ENCODE assay signal across 8 cellular contexts in the genomic region with DNA sequence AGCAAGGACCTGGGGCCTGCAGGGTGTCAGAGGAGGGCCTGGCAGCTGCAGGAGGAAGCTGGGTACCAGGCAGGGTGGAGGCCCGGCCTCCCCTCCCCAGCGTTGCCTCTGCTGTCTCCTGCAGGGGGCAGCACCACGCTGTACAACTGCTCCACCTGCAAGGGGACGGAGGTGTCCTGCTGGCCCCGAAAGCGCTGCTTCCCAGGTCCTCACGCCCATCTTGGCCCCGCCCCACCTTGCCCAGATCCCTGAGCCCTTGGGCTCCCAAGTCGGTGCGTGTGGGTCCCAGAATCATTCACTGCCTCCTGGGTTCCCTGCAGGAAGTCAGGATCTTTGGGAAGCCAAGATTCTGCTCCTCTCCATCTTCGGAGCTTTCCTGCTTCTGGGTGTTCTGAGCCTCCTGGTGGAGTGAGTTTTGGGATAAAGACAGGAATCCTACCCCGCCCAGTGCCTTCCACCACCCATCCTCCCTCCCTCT. TPM values are rescaled to one million over a fixed set of nuclear protein-coding genes. Genes with fewer than 3 reads are reported as not detected.
A peak's percentile ranks its signal among the peaks of the same experiment; 100 is the strongest.
DNase-seq lines count a peak whose midpoint lies in the region; ATAC-seq, FAIRE-seq and TF ChIP-seq lines count a peak whose summit lies in the region.

No MANE protein-coding gene starts in this region.

- peak; percentile 93 for DNase-seq in ELF-1 (ENCODE audit: low read depth, low spot score)
- DNase-seq in Kasumi-1 (lab: John Stamatoyannopoulos, UW) = peak; percentile 18 to 40
- peak; percentile 75 for DNase-seq in SW480 (ENCODE audit: low spot score)
- peak; percentile 87 for DNase-seq in activated naive CD8-positive, alpha-beta T cell treated with anti-CD3 and anti-CD28 coated beads for 36 hours
- peak; percentile 82 for DNase-seq in left cardiac atrium
- DNase-seq in progenitor cell of endocrine pancreas (ENCODE audit: low spot score, unreplicated experiment) = peak; percentile 75
- DNase-seq in urothelium cell line (ENCODE audit: low spot score) = peak; percentile 67

- peaks cover 27% of the 10 kb centered on the region for H3K4me1 Mint-ChIP-seq in activated naive CD8-positive, alpha-beta T cell treated with anti-CD3 and anti-CD28 coated beads for 36 hours
- peaks cover 14% of the 10 kb centered on the region for H3K4me1 Mint-ChIP-seq in progenitor cell of endocrine pancreas (ENCODE audit: low read depth)

- peaks cover 7% of the 10 kb centered on the region for H3K36me3 Mint-ChIP-seq in activated naive CD8-positive, alpha-beta T cell treated with anti-CD3 and anti-CD28 coated beads for 36 hours
- H3K36me3 Mint-ChIP-seq in progenitor cell of endocrine pancreas (ENCODE audit: insufficient read depth) = no peaks in the 10 kb centered on the region

- H3K27me3 Mint-ChIP-seq in activated naive CD8-positive, alpha-beta T cell treated with anti-CD3 and anti-CD28 coated beads for 36 hours = no peaks in the 10 kb centered on the region
- H3K27me3 Mint-ChIP-seq in progenitor cell of endocrine pancreas = peaks cover 7% of the 10 kb centered on the region

- intact Hi-C loops in left cardiac atrium (cut with DNase I) = loop anchor here in 1 of 2 donors (5.0 kb wide), 2 partner anchors 36 to 81 kb away; partner anchors contain the start of genes FGF11, PLSCR3 and TMEM102

- peak; percentile 89 for TF ChIP-seq CTCF in progenitor cell of endocrine pancreas (IDR thresholded peaks at IDR 0.05; ENCODE audit: unreplicated experiment)

- ATAC-seq in left cardiac atrium (peak in 1 of 2 donors; percentile 32), HG03139 (IDR thresholded peaks at IDR 0.05; ENCODE audit: unreplicated experiment) (no peak)

- H3K9me3 Mint-ChIP-seq in activated naive CD8-positive, alpha-beta T cell treated with anti-CD3 and anti-CD28 coated beads for 36 hours = no peaks in the 10 kb centered on the region
- H3K9me3 Mint-ChIP-seq in progenitor cell of endocrine pancreas (ENCODE audit: low read depth) = no peaks in the 10 kb centered on the region

- no peak overlapping the region for H3K27ac Mint-ChIP-seq in activated naive CD8-positive, alpha-beta T cell treated with anti-CD3 and anti-CD28 coated beads for 36 hours
- no peak overlapping the region for H3K27ac Mint-ChIP-seq in progenitor cell of endocrine pancreas

- no peak overlapping the region for H3K4me3 Mint-ChIP-seq in activated naive CD8-positive, alpha-beta T cell treated with anti-CD3 and anti-CD28 coated beads for 36 hours
- H3K4me3 Mint-ChIP-seq in progenitor cell of endocrine pancreas (ENCODE audit: low read depth) = no peak overlapping the region

- peak; percentile 81 for FAIRE-seq in urothelium cell line (lab: Jason Lieb, UNC)

RNA-seq across cellular contexts. Expression of gene TMEM95, which starts 1.2 kb away (rescaled TPM):
- total RNA-seq in activated naive CD8-positive, alpha-beta T cell treated with anti-CD3 and anti-CD28 coated beads for 36 hours = not detected
- total RNA-seq in left cardiac atrium (not detected), progenitor cell of endocrine pancreas (not detected in 2 replicates)

RNA-seq across cellular contexts. Expression of gene KCTD11, which starts 4.1 kb away (rescaled TPM):
- total RNA-seq in activated naive CD8-positive, alpha-beta T cell treated with anti-CD3 and anti-CD28 coated beads for 36 hours = 1 to 10 TPM; 4.0 to 4.5 TPM
- total RNA-seq in left cardiac atrium = 1 to 10 TPM; 5.3 to 5.9 TPM
- total RNA-seq in progenitor cell of endocrine pancreas = 11.3 and 12.4 TPM in 2 replicates

RNA-seq across cellular contexts. Expression of gene ACAP1, which starts 19.8 kb away (rescaled TPM):
- total RNA-seq in activated naive CD8-positive, alpha-beta T cell treated with anti-CD3 and anti-CD28 coated beads for 36 hours = 100 to 1,000 TPM; 235 to 238 TPM
- 10 to 100 TPM; 19.0 to 20.4 TPM for total RNA-seq in left cardiac atrium
- 1.0 TPM in 1 of 2 replicates, not detected in the other for total RNA-seq in progenitor cell of endocrine pancreas

RNA-seq across cellular contexts. Expression of gene TNK1, which starts 24.8 kb away (rescaled TPM):
- 1 to 10 TPM; 4.3 to 5.0 TPM for total RNA-seq in activated naive CD8-positive, alpha-beta T cell treated with anti-CD3 and anti-CD28 coated beads for 36 hours
- total RNA-seq in left cardiac atrium (1 to 10 TPM; 1.9 to 2.1 TPM), progenitor cell of endocrine pancreas (9.1 and 13.4 TPM in 2 replicates)

RNA-seq across cellular contexts. Expression of gene NEURL4, which starts 27.0 kb away (rescaled TPM):
- 10 to 100 TPM; 44.1 to 46.0 TPM for total RNA-seq in activated naive CD8-positive, alpha-beta T cell treated with anti-CD3 and anti-CD28 coated beads for 36 hours
- 10 to 100 TPM; 24.8 to 38.8 TPM for total RNA-seq in left cardiac atrium
- 75.2 TPM in 2 replicates for total RNA-seq in progenitor cell of endocrine pancreas

Comparison
In these comparisons a context has a peak if more than half of its experiments do, and no peak if none do; other contexts are left out.
1. DNase-seq: peak in every context shown above with its lines; median percentile 93 in ELF-1; 87 in activated naive CD8-positive, alpha-beta T cell treated with anti-CD3 and anti-CD28 coated beads for 36 hours; 82 in left cardiac atrium; 75 in SW480; 75 in progenitor cell of endocrine pancreas; 67 in urothelium cell line; 29 in Kasumi-1.
2. RNA of gene ACAP1, which starts 19.8 kb away (total RNA-seq): 235 to 238 TPM in activated naive CD8-positive, alpha-beta T cell treated with anti-CD3 and anti-CD28 coated beads for 36 hours; 19.0 to 20.4 TPM in left cardiac atrium and 1.0 TPM in progenitor cell of endocrine pancreas; every median in the first group is over 10 times any median in the second.